In genomic region chr5:322942-323879, GRCh38 we compare ENCODE assay signal across 9 cellular contexts. TPM values are rescaled to one million over a fixed set of nuclear protein-coding genes. Genes with fewer than 3 reads are reported as not detected.
DNase-seq lines count a peak whose midpoint lies in the region; ATAC-seq, FAIRE-seq and TF ChIP-seq lines count a peak whose summit lies in the region.
"Had no signal": no experiment of that assay in that cellular context is flagged by ENCODE, and none has a peak within 500 bp of the region (broad histone marks: within the 10 kb centered on the region; RNA-seq: fewer than 3 reads in every experiment).

No MANE protein-coding gene starts in this region.

- H3K27me3 ChIP-seq in RWPE2 (ENCODE audit: insufficient read depth, poor library complexity, severe bottlenecking) (peaks cover 39% of the 10 kb centered on the region), SK-N-SH (ENCODE audit: insufficient read depth) (peaks cover 13% of the 10 kb centered on the region; the same call in 1 of the 2 replicates)

- TF ChIP-seq EP300 in A549 (IDR thresholded peaks at IDR 0.05), result no peak
- no peak for TF ChIP-seq EP300 in SK-N-SH (IDR thresholded peaks at IDR 0.05; ENCODE audit: borderline replicate concordance in 1 of 2, low read depth in 1 of 2, low read length in 1 of 2)

- no peaks in the 10 kb centered on the region for H3K36me3 ChIP-seq in RWPE2 (ENCODE audit: low read depth)
- no peaks in the 10 kb centered on the region for H3K36me3 ChIP-seq in SK-N-SH (replicated peaks in 1 of 2; ENCODE audit: control insufficient read depth in 1 of 2, insufficient read depth in 2 of 2, low read length in 1 of 2)

- H3K4me3 ChIP-seq in A549 (no peak overlapping the region), RWPE2 (ENCODE audit: severe bottlenecking) (no peak overlapping the region), fibroblast of the aortic adventitia (ENCODE audit: low read depth, low read length) (peak overlapping the region; percentile 79), SK-N-SH (ENCODE audit: low read depth in 2 of 2, low read length in 1 of 2) (no peak overlapping the region)

- H3K9me2 ChIP-seq in SK-N-SH, result no peaks in the 10 kb centered on the region

- TF ChIP-seq RAD21 in A549 (conservative IDR thresholded peaks at IDR 0.05 in 1 of 2, IDR thresholded peaks at IDR 0.05 in 1 of 2) (no peak), SK-N-SH (IDR thresholded peaks at IDR 0.05; ENCODE audit: low read length) (no peak)

- WGBS in A549 (ENCODE audit: missing lambda C conversion rate), result 93% methylated on average over 27 of the region's 30 CpGs
- WGBS in SK-N-SH (ENCODE audit: low lambda C conversion rate), result 84% methylated on average over 20 of the region's 30 CpGs

- DNase-seq in A549 (ENCODE audit: low read depth in 1 of 2, low spot score in 1 of 2), result no peak
- peak; percentile 50 for DNase-seq in EH (ENCODE audit: low read depth)
- DNase-seq in RWPE2 (ENCODE audit: low spot score), result peak; percentile 75
- no peak for DNase-seq in fibroblast of the aortic adventitia (ENCODE audit: low read depth)
- no peak for DNase-seq in midbrain (lab: John Stamatoyannopoulos, UW)
- no peak for DNase-seq in SK-N-SH
- DNase-seq in NCI-H1436 treated with DMSO at 0.1 percent for 48 hours (lab: John Stamatoyannopoulos, UW), result no peak

- no peak for TF ChIP-seq POLR2A in A549 (IDR thresholded peaks at IDR 0.05; ENCODE audit: low read length)

- H3K27ac ChIP-seq in A549 (no peak overlapping the region), RWPE2 (ENCODE audit: poor library complexity, severe bottlenecking) (no peak overlapping the region), SK-N-SH (ENCODE audit: low read depth in 2 of 2, low read length in 1 of 2) (no peak overlapping the region)
- H3K27ac ChIP-seq: psoas muscle had no signal

- H3K4me1 ChIP-seq in A549 (peaks cover 14% of the 10 kb centered on the region), RWPE2 (ENCODE audit: insufficient read depth, poor library complexity, severe bottlenecking) (no peaks in the 10 kb centered on the region), SK-N-SH (ENCODE audit: control insufficient read depth in 1 of 2, insufficient read depth in 2 of 2, low read depth in 1 of 2, low read length in 1 of 2) (peaks cover 0 to 5% of the 10 kb centered on the region in 2 experiments; a peak in 1 of 4 replicates)
- H3K4me1 ChIP-seq: psoas muscle had no signal

- CTCF ChIA-PET in A549 (lab: Yijun Ruan, JAX), result interaction anchor here (0.9 to 3.2 kb wide), 3 partner anchors 14 to 113 kb away, joined by 3 to 17 read pairs (median 6); no protein-coding TSS in a partner anchor
- CTCF ChIA-PET in SK-N-SH (lab: Yijun Ruan, JAX), result interaction anchor here (1.3 to 1.4 kb wide), 2 partner anchors 15 to 27 kb away, joined by 3 to 4 read pairs; no protein-coding TSS in a partner anchor

- peaks cover 3% of the 10 kb centered on the region for H3F3A ChIP-seq in SK-N-SH (replicated peaks; ENCODE audit: insufficient read depth)

- ATAC-seq in A549 (no peak), RWPE2 (ENCODE audit: low read depth) (no peak), GM19455 (IDR thresholded peaks at IDR 0.05; ENCODE audit: unreplicated experiment) (no peak)
- ATAC-seq: psoas muscle had no signal

- H2AFZ ChIP-seq in SK-N-SH (ENCODE audit: low read depth), result no peak overlapping the region

- no peaks in the 10 kb centered on the region for H3K79me2 ChIP-seq in SK-N-SH (ENCODE audit: insufficient read depth)

- H4K20me1 ChIP-seq in SK-N-SH (ENCODE audit: insufficient read depth), result 0 out of 2 replicates have a peak, but pooled peaks cover 9% of the 10 kb centered on the region

- no peak for FAIRE-seq in A549 (lab: Jason Lieb, UNC)

- POLR2A ChIA-PET in A549 (lab: Yijun Ruan, JAX) (no interaction called here), SK-N-SH (lab: Yijun Ruan, JAX) (interaction anchor here (0.6 kb wide), 1 partner anchor 596 kb away, joined by 5 read pairs; no protein-coding TSS in a partner anchor)

- no peak for TF ChIP-seq CTCF in A549 (IDR thresholded peaks at IDR 0.05)
- TF ChIP-seq CTCF in RWPE2 (IDR thresholded peaks at IDR 0.05; ENCODE audit: poor library complexity, severe bottlenecking), result no peak
- TF ChIP-seq CTCF in fibroblast of the aortic adventitia (IDR thresholded peaks at IDR 0.05; ENCODE audit: insufficient read depth, low read length), result no peak
- no peak for TF ChIP-seq CTCF in SK-N-SH (IDR thresholded peaks at IDR 0.05)

- H3K9me3 ChIP-seq in A549 (no peaks in the 10 kb centered on the region), RWPE2 (ENCODE audit: severe bottlenecking) (no peaks in the 10 kb centered on the region), SK-N-SH (no peaks in the 10 kb centered on the region)
- H3K9me3 ChIP-seq: psoas muscle had no signal

- H3K4me2 ChIP-seq in A549 (no peak overlapping the region), SK-N-SH (no peak overlapping the region)

- H3K9ac ChIP-seq in SK-N-SH, result no peak overlapping the region

TF ChIP-seq in A549, 52 proteins besides CTCF, POLR2A, EP300 and RAD21:
- no peak for TF ChIP-seq CBX8 (IDR thresholded peaks at IDR 0.05)
- 0 out of 2 replicates have a peak, but pooled peaks have one; percentile 27 for TF ChIP-seq E2F6 (IDR thresholded peaks at IDR 0.05; ENCODE audit: borderline replicate concordance, low read depth)

TF ChIP-seq in SK-N-SH, 30 proteins besides CTCF, POLR2A, EP300 and RAD21 (continues in another document):
- TF ChIP-seq TAF1 (IDR thresholded peaks at IDR 0.05; ENCODE audit: borderline replicate concordance, low read depth, low read length) (no peak), ZBTB33 (IDR thresholded peaks at IDR 0.05; ENCODE audit: borderline replicate concordance, low read depth) (no peak), REST (IDR thresholded peaks at IDR 0.05; ENCODE audit: low read depth, low read length) (no peak), ELF1 (IDR thresholded peaks at IDR 0.05) (no peak), SMC3 (IDR thresholded peaks at IDR 0.05; ENCODE audit: low read depth, low read length) (no peak)

RNA-seq across cellular contexts. Expression of gene AHRR, which starts 1.7 kb away (rescaled TPM):
- 1.2 and 1.4 TPM in 2 replicates for polyA plus RNA-seq in A549 (2011; rRNA removed)
- 2.2 and 3.8 TPM in 2 replicates for polyA plus RNA-seq in A549 (2012; cell fraction: cytosol; rRNA removed)
- 7.3 and 7.8 TPM in 2 replicates for polyA plus RNA-seq in A549 (2012; cell fraction: nucleus; rRNA removed)
- 1.7 to 2.3 TPM (median 1.8 TPM) in 3 replicates for polyA plus RNA-seq in A549 (2017; fragmentation: RNase III; extraction: RNeasy Plus Mini Kit Qiagen cat#74134 plus additional on column Dnase treatment)
- polyA minus RNA-seq in A549 (2011; rRNA and poly(A)+ RNA removed), result 0.70 and 1.5 TPM in 2 replicates
- 8.8 and 31.9 TPM in 2 replicates for total RNA-seq in fibroblast of the aortic adventitia (ENCODE audit: low replicate concordance)
- polyA plus RNA-seq in SK-N-SH (2012; rRNA removed), result 0.71 and 0.99 TPM in 2 replicates
- polyA plus RNA-seq in SK-N-SH (2012; cell fraction: cytosol; rRNA removed), result 0.40 and 0.49 TPM in 2 replicates
- polyA plus RNA-seq in SK-N-SH (2012; cell fraction: nucleus; rRNA removed), result 3.2 and 3.3 TPM in 2 replicates

RNA-seq across cellular contexts. Expression of gene PDCD6, which starts 51.8 kb away (rescaled TPM):
- polyA plus RNA-seq in A549 (2011; rRNA removed), result 234 and 273 TPM in 2 replicates
- polyA plus RNA-seq in A549 (2012; cell fraction: cytosol; rRNA removed), result 336 and 362 TPM in 2 replicates
- polyA plus RNA-seq in A549 (2012; cell fraction: nucleus; rRNA removed), result 211 and 239 TPM in 2 replicates
- 174 to 184 TPM (median 174 TPM) in 3 replicates for polyA plus RNA-seq in A549 (2017; fragmentation: RNase III; extraction: RNeasy Plus Mini Kit Qiagen cat#74134 plus additional on column Dnase treatment)
- polyA minus RNA-seq in A549 (2011; rRNA and poly(A)+ RNA removed), result 106 and 151 TPM in 2 replicates
- total RNA-seq in fibroblast of the aortic adventitia (ENCODE audit: low replicate concordance), result 59.1 and 83.7 TPM in 2 replicates
- polyA plus RNA-seq in SK-N-SH (2012; rRNA removed), result 323 and 347 TPM in 2 replicates
- 349 and 362 TPM in 2 replicates for polyA plus RNA-seq in SK-N-SH (2012; cell fraction: cytosol; rRNA removed)
- 226 and 288 TPM in 2 replicates for polyA plus RNA-seq in SK-N-SH (2012; cell fraction: nucleus; rRNA removed)

Comparison
In these comparisons a context has a peak if more than half of its experiments do, and no peak if none do; other contexts are left out.
1. DNase-seq: peak in EH (single experiment) and RWPE2 (single experiment); none in A549 (0 of 2), fibroblast of the aortic adventitia (single experiment), midbrain (single experiment), SK-N-SH (single experiment) and NCI-H1436 treated with DMSO at 0.1 percent for 48 hours (single experiment).